Comparison of ENCODE assay signal across 2 cellular contexts in the genomic region with DNA sequence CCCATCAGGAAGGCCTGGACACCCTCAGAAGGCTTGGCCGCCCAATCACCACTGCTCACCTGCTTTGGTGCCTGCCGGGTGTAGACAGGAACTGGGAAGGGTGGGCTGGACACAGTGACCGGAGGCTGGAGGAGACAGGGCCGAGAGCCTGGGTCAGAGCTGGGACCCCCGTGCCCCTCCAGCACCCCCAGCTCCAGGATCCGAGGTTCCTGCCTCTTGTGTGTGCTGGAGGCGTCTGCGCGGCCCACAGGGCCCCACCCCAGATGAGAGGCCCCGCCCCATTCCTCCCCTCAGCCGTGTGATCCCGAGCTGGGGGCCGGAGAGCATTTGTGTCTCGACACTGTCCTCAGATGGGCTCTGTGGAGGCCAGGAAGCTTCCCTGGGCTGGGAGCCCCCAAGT.
TF ChIP-seq lines count a peak whose summit lies in the region.

No MANE protein-coding gene starts in this region.

TF ChIP-seq in WTC11, 78 proteins besides CTCF, POLR2A, EP300 and RAD21:
- TF ChIP-seq ZSCAN18 (CRISPR knock-in tag; IDR thresholded peaks at IDR 0.05) = no peak
- no peak for TF ChIP-seq ZNF396 (CRISPR knock-in tag; IDR thresholded peaks at IDR 0.05; ENCODE audit: borderline replicate concordance)
- TF ChIP-seq ZNF671 (CRISPR knock-in tag; IDR thresholded peaks at IDR 0.05) = no peak
- TF ChIP-seq ESRRA (CRISPR knock-in tag; IDR thresholded peaks at IDR 0.05; ENCODE audit: borderline replicate concordance) = no peak
- no peak for TF ChIP-seq MYBL2 (CRISPR knock-in tag; IDR thresholded peaks at IDR 0.05)
- TF ChIP-seq NR3C1 (CRISPR knock-in tag; conservative IDR thresholded peaks at IDR 0.05; ENCODE audit: low read depth) = no peak
- no peak for TF ChIP-seq IRF2 (CRISPR knock-in tag; IDR thresholded peaks at IDR 0.05; ENCODE audit: borderline replicate concordance, low read depth)
- TF ChIP-seq TEAD4 (CRISPR knock-in tag; IDR thresholded peaks at IDR 0.05) = no peak
- no peak for TF ChIP-seq ZNF121 (CRISPR knock-in tag; IDR thresholded peaks at IDR 0.05)
- no peak for TF ChIP-seq TEAD1 (CRISPR knock-in tag; IDR thresholded peaks at IDR 0.05)
- no peak for TF ChIP-seq CDX4 (CRISPR knock-in tag; IDR thresholded peaks at IDR 0.05; ENCODE audit: borderline replicate concordance)
- TF ChIP-seq GRHL2 (CRISPR knock-in tag; IDR thresholded peaks at IDR 0.05; ENCODE audit: insufficient replicate concordance, severe bottlenecking) = no peak
- TF ChIP-seq, protein P1, sequence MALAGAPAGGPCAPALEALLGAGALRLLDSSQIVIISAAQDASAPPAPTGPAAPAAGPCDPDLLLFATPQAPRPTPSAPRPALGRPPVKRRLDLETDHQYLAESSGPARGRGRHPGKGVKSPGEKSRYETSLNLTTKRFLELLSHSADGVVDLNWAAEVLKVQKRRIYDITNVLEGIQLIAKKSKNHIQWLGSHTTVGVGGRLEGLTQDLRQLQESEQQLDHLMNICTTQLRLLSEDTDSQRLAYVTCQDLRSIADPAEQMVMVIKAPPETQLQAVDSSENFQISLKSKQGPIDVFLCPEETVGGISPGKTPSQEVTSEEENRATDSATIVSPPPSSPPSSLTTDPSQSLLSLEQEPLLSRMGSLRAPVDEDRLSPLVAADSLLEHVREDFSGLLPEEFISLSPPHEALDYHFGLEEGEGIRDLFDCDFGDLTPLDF (CRISPR knock-in tag; IDR thresholded peaks at IDR 0.05) = no peak
- TF ChIP-seq, protein P2, sequence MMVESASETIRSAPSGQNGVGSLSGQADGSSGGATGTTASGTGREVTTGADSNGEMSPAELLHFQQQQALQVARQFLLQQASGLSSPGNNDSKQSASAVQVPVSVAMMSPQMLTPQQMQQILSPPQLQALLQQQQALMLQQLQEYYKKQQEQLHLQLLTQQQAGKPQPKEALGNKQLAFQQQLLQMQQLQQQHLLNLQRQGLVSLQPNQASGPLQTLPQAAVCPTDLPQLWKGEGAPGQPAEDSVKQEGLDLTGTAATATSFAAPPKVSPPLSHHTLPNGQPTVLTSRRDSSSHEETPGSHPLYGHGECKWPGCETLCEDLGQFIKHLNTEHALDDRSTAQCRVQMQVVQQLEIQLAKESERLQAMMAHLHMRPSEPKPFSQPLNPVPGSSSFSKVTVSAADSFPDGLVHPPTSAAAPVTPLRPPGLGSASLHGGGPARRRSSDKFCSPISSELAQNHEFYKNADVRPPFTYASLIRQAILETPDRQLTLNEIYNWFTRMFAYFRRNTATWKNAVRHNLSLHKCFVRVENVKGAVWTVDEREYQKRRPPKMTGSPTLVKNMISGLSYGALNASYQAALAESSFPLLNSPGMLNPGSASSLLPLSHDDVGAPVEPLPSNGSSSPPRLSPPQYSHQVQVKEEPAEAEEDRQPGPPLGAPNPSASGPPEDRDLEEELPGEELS (CRISPR knock-in tag; IDR thresholded peaks at IDR 0.05) = no peak
- TF ChIP-seq ZNF219 (CRISPR knock-in tag; IDR thresholded peaks at IDR 0.05; ENCODE audit: borderline replicate concordance) = no peak
- TF ChIP-seq, protein P3, sequence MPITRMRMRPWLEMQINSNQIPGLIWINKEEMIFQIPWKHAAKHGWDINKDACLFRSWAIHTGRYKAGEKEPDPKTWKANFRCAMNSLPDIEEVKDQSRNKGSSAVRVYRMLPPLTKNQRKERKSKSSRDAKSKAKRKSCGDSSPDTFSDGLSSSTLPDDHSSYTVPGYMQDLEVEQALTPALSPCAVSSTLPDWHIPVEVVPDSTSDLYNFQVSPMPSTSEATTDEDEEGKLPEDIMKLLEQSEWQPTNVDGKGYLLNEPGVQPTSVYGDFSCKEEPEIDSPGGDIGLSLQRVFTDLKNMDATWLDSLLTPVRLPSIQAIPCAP (CRISPR knock-in tag; IDR thresholded peaks at IDR 0.05) = no peak
- no peak for TF ChIP-seq ATF1 (CRISPR knock-in tag; IDR thresholded peaks at IDR 0.05)
- no peak for TF ChIP-seq GABPB1 (CRISPR knock-in tag; IDR thresholded peaks at IDR 0.05)

TF ChIP-seq in H1, 55 proteins besides CTCF, POLR2A, EP300 and RAD21:
- TF ChIP-seq ASH2L (IDR thresholded peaks at IDR 0.05; ENCODE audit: low read length) (no peak), CTBP2 (IDR thresholded peaks at IDR 0.05; ENCODE audit: borderline replicate concordance, insufficient read depth, insufficient read length, low read length) (no peak), TEAD4 (IDR thresholded peaks at IDR 0.05; ENCODE audit: low read depth, low read length) (no peak), KDM5A (IDR thresholded peaks at IDR 0.05; ENCODE audit: low read length) (no peak), RXRA (IDR thresholded peaks at IDR 0.05; ENCODE audit: insufficient read depth, low read depth, low read length) (no peak), E2F6 (IDR thresholded peaks at IDR 0.05) (no peak), CHD1 (IDR thresholded peaks at IDR 0.05; ENCODE audit: low read depth, low read length) (no peak), SIRT6 (IDR thresholded peaks at IDR 0.05; ENCODE audit: low read length) (no peak), HDAC6 (IDR thresholded peaks at IDR 0.05; ENCODE audit: low read depth, low read length) (no peak), SIN3A (conservative IDR thresholded peaks at IDR 0.05 in 1 of 2, IDR thresholded peaks at IDR 0.05 in 1 of 2; ENCODE audit: low read depth in 1 of 2, low read length in 2 of 2) (no peak), TBP (IDR thresholded peaks at IDR 0.05; ENCODE audit: low read depth, low read length) (no peak), POU5F1 (IDR thresholded peaks at IDR 0.05; ENCODE audit: low read depth, low read length) (no peak), TAF7 (optimal IDR thresholded peaks at IDR 0.05; ENCODE audit: borderline replicate concordance, low read depth, low read length) (no peak), SIX5 (IDR thresholded peaks at IDR 0.05; ENCODE audit: low read depth, low read length) (no peak), SP4 (IDR thresholded peaks at IDR 0.05; ENCODE audit: low read length) (no peak), BACH1 (IDR thresholded peaks at IDR 0.05; ENCODE audit: low read length) (no peak), SP1 (IDR thresholded peaks at IDR 0.05; ENCODE audit: low read depth, low read length) (no peak)
